Comparison of ENCODE assay signal across 1 cellular context in the genomic region with DNA sequence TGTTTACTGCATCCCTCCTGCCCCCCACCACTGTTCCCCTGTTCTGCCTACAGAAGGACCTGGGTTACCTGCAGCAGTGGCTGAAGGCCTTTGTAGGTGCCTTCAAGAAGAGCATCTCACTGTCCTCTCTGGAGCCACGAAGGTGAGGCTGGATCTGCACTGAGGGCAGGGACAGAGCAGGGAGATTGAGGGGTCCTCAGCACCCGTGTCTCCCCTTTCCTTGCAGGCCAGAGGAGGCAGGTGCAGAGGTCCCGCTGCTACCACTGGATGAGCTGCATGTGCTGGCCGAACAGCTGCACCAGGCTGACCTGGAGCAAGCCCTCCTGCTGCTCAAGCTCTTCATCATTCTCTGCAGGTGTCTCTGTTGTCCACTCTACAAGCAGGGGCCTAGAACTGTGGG.
TF ChIP-seq lines count a peak whose summit lies in the region.

No MANE protein-coding gene starts in this region.

TF ChIP-seq in IMR-90, 13 proteins besides CTCF, POLR2A, EP300 and RAD21:
- TF ChIP-seq NFE2L2 (IDR thresholded peaks at IDR 0.05; ENCODE audit: low read depth, low read length) (no peak), BHLHE40 (IDR thresholded peaks at IDR 0.05; ENCODE audit: low read depth, low read length) (no peak)
